ENCODE assay signal across 1 cellular context in the genomic region with DNA sequence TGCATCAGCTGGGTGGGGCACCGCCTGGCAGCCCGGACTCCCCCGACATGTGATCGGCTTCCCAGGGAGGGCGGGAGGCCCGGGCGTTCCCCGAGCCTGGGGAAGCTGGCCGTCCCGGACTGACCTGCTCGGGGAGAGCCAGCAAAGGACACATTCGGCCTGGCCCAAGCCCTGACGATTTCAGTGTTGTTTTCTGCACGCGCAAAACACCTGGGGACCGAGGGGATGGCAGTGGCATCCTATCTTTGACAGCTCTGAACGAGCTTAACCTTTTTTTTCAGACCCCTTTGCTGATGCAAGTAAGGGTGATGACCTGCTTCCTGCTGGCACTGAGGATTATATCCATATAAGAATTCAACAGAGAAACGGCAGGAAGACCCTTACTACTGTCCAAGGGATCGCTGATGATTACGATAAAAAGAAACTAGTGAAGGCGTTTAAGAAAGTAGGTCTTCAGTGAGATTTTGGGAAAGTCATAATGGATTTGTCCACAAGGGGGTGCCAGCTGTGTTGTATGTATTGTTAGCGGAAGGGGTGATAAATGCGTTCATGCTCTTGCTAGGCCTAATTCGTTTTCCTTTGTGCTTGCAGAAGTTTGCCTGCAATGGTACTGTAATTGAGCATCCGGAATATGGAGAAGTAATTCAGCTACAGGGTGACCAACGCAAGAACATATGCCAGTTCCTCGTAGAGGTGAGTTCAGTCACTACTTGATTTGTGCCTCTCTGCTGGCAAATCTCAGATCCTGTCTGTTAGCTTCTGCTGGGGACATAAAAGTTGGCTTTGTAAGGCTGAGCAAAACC.
TF ChIP-seq lines count a peak whose summit lies in the region.

No MANE protein-coding gene starts in this region.

TF ChIP-seq in HepG2, 621 proteins besides CTCF, POLR2A, EP300 and RAD21 (continued from another document and continues in another):
- TF ChIP-seq TEF (CRISPR knock-in tag; IDR thresholded peaks at IDR 0.05), result peak; percentile 58; the same call in 1 of the 2 replicates
- no peak for TF ChIP-seq HMG20B (CRISPR knock-in tag; conservative IDR thresholded peaks at IDR 0.05)
- TF ChIP-seq, protein P1, sequence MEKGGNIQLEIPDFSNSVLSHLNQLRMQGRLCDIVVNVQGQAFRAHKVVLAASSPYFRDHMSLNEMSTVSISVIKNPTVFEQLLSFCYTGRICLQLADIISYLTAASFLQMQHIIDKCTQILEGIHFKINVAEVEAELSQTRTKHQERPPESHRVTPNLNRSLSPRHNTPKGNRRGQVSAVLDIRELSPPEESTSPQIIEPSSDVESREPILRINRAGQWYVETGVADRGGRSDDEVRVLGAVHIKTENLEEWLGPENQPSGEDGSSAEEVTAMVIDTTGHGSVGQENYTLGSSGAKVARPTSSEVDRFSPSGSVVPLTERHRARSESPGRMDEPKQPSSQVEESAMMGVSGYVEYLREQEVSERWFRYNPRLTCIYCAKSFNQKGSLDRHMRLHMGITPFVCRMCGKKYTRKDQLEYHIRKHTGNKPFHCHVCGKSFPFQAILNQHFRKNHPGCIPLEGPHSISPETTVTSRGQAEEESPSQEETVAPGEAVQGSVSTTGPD (CRISPR knock-in tag; IDR thresholded peaks at IDR 0.05), result no peak
- no peak for TF ChIP-seq PAX8 (CRISPR knock-in tag; IDR thresholded peaks at IDR 0.05; ENCODE audit: borderline replicate concordance)
- TF ChIP-seq HNRNPUL1 (IDR thresholded peaks at IDR 0.05; ENCODE audit: low read depth, low read length), result no peak
- 0 out of 2 replicates have a peak, but pooled peaks have one; percentile 47 for TF ChIP-seq ZNF354B (CRISPR knock-in tag; IDR thresholded peaks at IDR 0.05)
- TF ChIP-seq LCORL (IDR thresholded peaks at IDR 0.05), result no peak
- TF ChIP-seq LCORL (CRISPR knock-in tag; IDR thresholded peaks at IDR 0.05), result peak; percentile 54
- no peak; the same call in 1 of the 2 replicates for TF ChIP-seq ZMYM4 (CRISPR knock-in tag; IDR thresholded peaks at IDR 0.05)
- TF ChIP-seq ZNF746 (CRISPR knock-in tag; IDR thresholded peaks at IDR 0.05), result peak; percentile 44; the same call in 1 of the 2 replicates
- TF ChIP-seq, protein P2, sequence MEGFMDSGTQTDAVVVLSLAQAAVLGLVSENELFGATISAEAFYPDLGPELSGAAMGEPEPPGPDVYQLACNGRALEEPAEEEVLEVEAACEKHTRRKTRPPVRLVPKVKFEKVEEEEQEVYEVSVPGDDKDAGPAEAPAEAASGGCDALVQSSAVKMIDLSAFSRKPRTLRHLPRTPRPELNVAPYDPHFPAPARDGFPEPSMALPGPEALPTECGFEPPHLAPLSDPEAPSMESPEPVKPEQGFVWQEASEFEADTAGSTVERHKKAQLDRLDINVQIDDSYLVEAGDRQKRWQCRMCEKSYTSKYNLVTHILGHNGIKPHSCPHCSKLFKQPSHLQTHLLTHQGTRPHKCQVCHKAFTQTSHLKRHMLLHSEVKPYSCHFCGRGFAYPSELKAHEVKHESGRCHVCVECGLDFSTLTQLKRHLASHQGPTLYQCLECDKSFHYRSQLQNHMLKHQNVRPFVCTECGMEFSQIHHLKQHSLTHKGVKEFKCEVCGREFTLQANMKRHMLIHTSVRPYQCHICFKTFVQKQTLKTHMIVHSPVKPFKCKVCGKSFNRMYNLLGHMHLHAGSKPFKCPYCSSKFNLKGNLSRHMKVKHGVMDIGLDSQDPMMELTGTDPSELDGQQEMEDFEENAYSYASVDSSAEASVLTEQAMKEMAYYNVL (CRISPR knock-in tag; IDR thresholded peaks at IDR 0.05; ENCODE audit: borderline replicate concordance), result 0 out of 2 replicates have a peak, but pooled peaks have one; percentile 7
- no peak for TF ChIP-seq ZNF558 (CRISPR knock-in tag; IDR thresholded peaks at IDR 0.05; ENCODE audit: borderline replicate concordance)
- no peak for TF ChIP-seq ZFX (CRISPR knock-in tag; IDR thresholded peaks at IDR 0.05; ENCODE audit: low read depth)
- no peak for TF ChIP-seq MYPOP (CRISPR knock-in tag; IDR thresholded peaks at IDR 0.05)
- TF ChIP-seq SRSF4 (IDR thresholded peaks at IDR 0.05; ENCODE audit: low read depth, low read length, poor library complexity, severe bottlenecking), result no peak
- 0 out of 2 replicates have a peak, but pooled peaks have one; percentile 17 for TF ChIP-seq ZFP37 (CRISPR knock-in tag; IDR thresholded peaks at IDR 0.05; ENCODE audit: borderline replicate concordance)
- TF ChIP-seq ETV5 (CRISPR knock-in tag; IDR thresholded peaks at IDR 0.05; ENCODE audit: borderline replicate concordance), result no peak; the same call in 1 of the 2 replicates
- no peak for TF ChIP-seq HNRNPH1 (optimal IDR thresholded peaks at IDR 0.05; ENCODE audit: low read depth, low read length)
- TF ChIP-seq ZNF17 (CRISPR knock-in tag; IDR thresholded peaks at IDR 0.05), result no peak
- TF ChIP-seq ADNP (CRISPR knock-in tag; IDR thresholded peaks at IDR 0.05), result no peak
- no peak for TF ChIP-seq ZNF577 (CRISPR knock-in tag; IDR thresholded peaks at IDR 0.05; ENCODE audit: borderline replicate concordance, low read depth)
- no peak; the same call in 1 of the 2 replicates for TF ChIP-seq ZBTB20 (CRISPR knock-in tag; IDR thresholded peaks at IDR 0.05; ENCODE audit: borderline replicate concordance, low read depth)
- no peak for TF ChIP-seq RNF2 (conservative IDR thresholded peaks at IDR 0.05; ENCODE audit: low read depth)
- peak; percentile 63; the same call in 1 of the 2 replicates for TF ChIP-seq MBD4 (IDR thresholded peaks at IDR 0.05; ENCODE audit: borderline replicate concordance, low read length)
- no peak for TF ChIP-seq ZNF207 (IDR thresholded peaks at IDR 0.05; ENCODE audit: borderline replicate concordance)
- TF ChIP-seq PRDM10 (CRISPR knock-in tag; IDR thresholded peaks at IDR 0.05; ENCODE audit: low read depth), result no peak
- TF ChIP-seq ARID4A (CRISPR knock-in tag; IDR thresholded peaks at IDR 0.05; ENCODE audit: borderline replicate concordance), result peak; percentile 94
- TF ChIP-seq FOXK1 (CRISPR knock-in tag; IDR thresholded peaks at IDR 0.05; ENCODE audit: borderline replicate concordance, low read depth), result no peak
- TF ChIP-seq STAG1 (CRISPR knock-in tag; IDR thresholded peaks at IDR 0.05), result no peak
- TF ChIP-seq ASH2L (IDR thresholded peaks at IDR 0.05; ENCODE audit: insufficient read length, low read depth, low read length), result peak; percentile 90
- TF ChIP-seq ZBTB34 (CRISPR knock-in tag; IDR thresholded peaks at IDR 0.05), result peak; percentile 37; the same call in 1 of the 2 replicates
- TF ChIP-seq PHF21A (CRISPR knock-in tag; IDR thresholded peaks at IDR 0.05), result no peak
- peak; percentile 91; the same call in 1 of the 2 replicates for TF ChIP-seq ZNF816 (CRISPR knock-in tag; IDR thresholded peaks at IDR 0.05; ENCODE audit: borderline replicate concordance)
- TF ChIP-seq, protein P3, sequence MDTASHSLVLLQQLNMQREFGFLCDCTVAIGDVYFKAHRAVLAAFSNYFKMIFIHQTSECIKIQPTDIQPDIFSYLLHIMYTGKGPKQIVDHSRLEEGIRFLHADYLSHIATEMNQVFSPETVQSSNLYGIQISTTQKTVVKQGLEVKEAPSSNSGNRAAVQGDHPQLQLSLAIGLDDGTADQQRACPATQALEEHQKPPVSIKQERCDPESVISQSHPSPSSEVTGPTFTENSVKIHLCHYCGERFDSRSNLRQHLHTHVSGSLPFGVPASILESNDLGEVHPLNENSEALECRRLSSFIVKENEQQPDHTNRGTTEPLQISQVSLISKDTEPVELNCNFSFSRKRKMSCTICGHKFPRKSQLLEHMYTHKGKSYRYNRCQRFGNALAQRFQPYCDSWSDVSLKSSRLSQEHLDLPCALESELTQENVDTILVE (CRISPR knock-in tag; IDR thresholded peaks at IDR 0.05), result no peak
- TF ChIP-seq ZNF772 (CRISPR knock-in tag; IDR thresholded peaks at IDR 0.05), result no peak
- TF ChIP-seq RCOR2 (CRISPR knock-in tag; IDR thresholded peaks at IDR 0.05), result 0 out of 2 replicates have a peak, but pooled peaks have one; percentile 39
- no peak for TF ChIP-seq GATAD1 (CRISPR knock-in tag; IDR thresholded peaks at IDR 0.05)
- no peak for TF ChIP-seq JUN (CRISPR knock-in tag; IDR thresholded peaks at IDR 0.05)
- no peak for TF ChIP-seq ZNF484 (CRISPR knock-in tag; IDR thresholded peaks at IDR 0.05; ENCODE audit: borderline replicate concordance, low read depth)
- TF ChIP-seq, protein P4, sequence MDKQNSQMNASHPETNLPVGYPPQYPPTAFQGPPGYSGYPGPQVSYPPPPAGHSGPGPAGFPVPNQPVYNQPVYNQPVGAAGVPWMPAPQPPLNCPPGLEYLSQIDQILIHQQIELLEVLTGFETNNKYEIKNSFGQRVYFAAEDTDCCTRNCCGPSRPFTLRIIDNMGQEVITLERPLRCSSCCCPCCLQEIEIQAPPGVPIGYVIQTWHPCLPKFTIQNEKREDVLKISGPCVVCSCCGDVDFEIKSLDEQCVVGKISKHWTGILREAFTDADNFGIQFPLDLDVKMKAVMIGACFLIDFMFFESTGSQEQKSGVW (CRISPR knock-in tag; IDR thresholded peaks at IDR 0.05; ENCODE audit: borderline replicate concordance), result 0 out of 2 replicates have a peak, but pooled peaks have one; percentile 78
- no peak for TF ChIP-seq CENPX (CRISPR knock-in tag; IDR thresholded peaks at IDR 0.05)
- no peak for TF ChIP-seq ZIK1 (CRISPR knock-in tag; IDR thresholded peaks at IDR 0.05; ENCODE audit: borderline replicate concordance, low read depth)
